ENCODE assay signal across 8 cellular contexts in genomic region chr3:119579366-119580147, GRCh38. TPM values are rescaled to one million over a fixed set of nuclear protein-coding genes. Genes with fewer than 3 reads are reported as not detected.
DNase-seq lines count a peak whose midpoint lies in the region; ATAC-seq and TF ChIP-seq lines count a peak whose summit lies in the region.

ADPRH (plus strand) TSS chr3:119579492; CDS start chr3:119582170, 2,678 bp downstream.

- peak in 1 of 2 donors; percentile 38 for TF ChIP-seq POLR2A in uterus (IDR thresholded peaks at IDR 0.05)

- H3K27me3 ChIP-seq in OCI-LY3 (ENCODE audit: low read depth, low read length): no peaks in the 10 kb centered on the region
- no peaks in the 10 kb centered on the region for H3K27me3 ChIP-seq in uterus

- peaks cover 17% of the 10 kb centered on the region for H3K79me2 ChIP-seq in OCI-LY3 (ENCODE audit: low read length)

- H3K9me3 ChIP-seq in OCI-LY3 (ENCODE audit: insufficient read depth, low read length) (no peaks in the 10 kb centered on the region), uterus (no peaks in the 10 kb centered on the region)

- H3K4me3 ChIP-seq in OCI-LY3 (ENCODE audit: low read length) (peak within 1 kb of the TSS; percentile 90), uterus (peak within 1 kb of the TSS; percentile 52 to 70)

- no peaks in the 10 kb centered on the region for H4K20me1 ChIP-seq in OCI-LY3 (ENCODE audit: insufficient read depth, low read length)

- peak within 1 kb of the TSS; percentile 83 for H3K27ac Mint-ChIP-seq in osteocyte (ENCODE audit: unreplicated experiment)

- H3K4me1 Mint-ChIP-seq in osteocyte (ENCODE audit: unreplicated experiment): peaks cover 8% of the 10 kb centered on the region

- DNase-seq in Ammon's horn (ENCODE audit: low spot score): peak; percentile 30
- peak; percentile 49 for DNase-seq in activated naive CD4-positive, alpha-beta T cell treated with anti-CD3 and anti-CD28 coated beads, Interleukin-2, amount 50 U/mL, for 16 hours
- DNase-seq in head of caudate nucleus: peak in 39 of 42 donors; percentile 16 to 68 (median 43)
- DNase-seq in osteocyte (ENCODE audit: extremely low spot score, unreplicated experiment): peak; percentile 88
- DNase-seq in uterus: peak; percentile 73 to 75

- H3K27me3 Mint-ChIP-seq in osteocyte (ENCODE audit: unreplicated experiment): no peaks in the 10 kb centered on the region

- TF ChIP-seq CTCF in OCI-LY3 (IDR thresholded peaks at IDR 0.05; ENCODE audit: low read depth, low read length) (no peak), osteocyte (IDR thresholded peaks at IDR 0.05) (no peak), uterus (IDR thresholded peaks at IDR 0.05) (peak in 1 of 4 experiments; percentile 3)

- H3K4me2 ChIP-seq in OCI-LY3 (ENCODE audit: low read length): peak within 1 kb of the TSS; percentile 100

- H3K4me1 ChIP-seq in OCI-LY3 (ENCODE audit: low read length) (peaks cover 35% of the 10 kb centered on the region), uterus (no peaks in the 10 kb centered on the region)

- intact Hi-C loops in head of caudate nucleus (cut with DNase I): no loop called here
- intact Hi-C loops in uterus (cut with DNase I; ENCODE audit: low total_unique reads): no loop called here

- ATAC-seq in GM18873 (IDR thresholded peaks at IDR 0.05; ENCODE audit: low FRiP score, unreplicated experiment): peak; percentile 46
- ATAC-seq in HG03095 (IDR thresholded peaks at IDR 0.05; ENCODE audit: unreplicated experiment): peak; percentile 61

- no peaks in the 10 kb centered on the region for H3K9me3 Mint-ChIP-seq in osteocyte (ENCODE audit: unreplicated experiment)

- peaks cover 5% of the 10 kb centered on the region for H3K36me3 ChIP-seq in OCI-LY3 (replicated peaks; ENCODE audit: low read depth, low read length)
- no peaks in the 10 kb centered on the region for H3K36me3 ChIP-seq in uterus

- H3K27ac ChIP-seq in OCI-LY3 (ENCODE audit: low read length) (peak within 1 kb of the TSS; percentile 97), uterus (peak within 1 kb of the TSS; percentile 90)

- H3K9ac ChIP-seq in OCI-LY3 (ENCODE audit: low read length): peak within 1 kb of the TSS; percentile 99

- peak within 1 kb of the TSS; percentile 55 for H2AFZ ChIP-seq in OCI-LY3 (ENCODE audit: low read depth, low read length)

- H3K36me3 Mint-ChIP-seq in osteocyte (ENCODE audit: unreplicated experiment): no peaks in the 10 kb centered on the region

- H3K4me3 Mint-ChIP-seq in osteocyte (ENCODE audit: unreplicated experiment): peak within 1 kb of the TSS; percentile 85

RNA-seq across cellular contexts. Expression of gene ADPRH, which starts in this region (rescaled TPM):
- total RNA-seq in osteocyte (1.9 and 2.2 TPM in 2 replicates), uterus (10 to 100 TPM in 2 of 4 donors, 1 to 10 TPM in 2; 2.6 to 14.7 (median 7.1) TPM)

Comparison
In these comparisons a context has a peak if more than half of its experiments do, and no peak if none do; other contexts are left out.
1. Peak in every context shown above with its lines: DNase-seq, ATAC-seq, H3K4me3 ChIP-seq and H3K27ac ChIP-seq.
2. DNase-seq: peak in every context shown above with its lines; median percentile 88 in osteocyte; 74 in uterus; 49 in activated naive CD4-positive, alpha-beta T cell treated with anti-CD3 and anti-CD28 coated beads, Interleukin-2, amount 50 U/mL, for 16 hours; 43 in head of caudate nucleus; 30 in Ammon's horn.